In genomic region chr11:118088531-118088930, GRCh38 we compare ENCODE assay signal across 1 cellular context.
TF ChIP-seq lines count a peak whose summit lies in the region.

No MANE protein-coding gene starts in this region.

TF ChIP-seq in K562, 482 proteins besides CTCF, POLR2A, EP300 and RAD21:
- no peak for TF ChIP-seq MCM5 (IDR thresholded peaks at IDR 0.05; ENCODE audit: low read depth)
- TF ChIP-seq NR2C1 (IDR thresholded peaks at IDR 0.05): peak; percentile 52; the same call in 1 of the 2 replicates
- 0 out of 2 replicates have a peak, but pooled peaks have one; percentile 33 for TF ChIP-seq NR2C1 (tag; IDR thresholded peaks at IDR 0.05)
- no peak for TF ChIP-seq ZBTB40 (IDR thresholded peaks at IDR 0.05)
- TF ChIP-seq ZBTB40 (CRISPR knock-in tag; IDR thresholded peaks at IDR 0.05): no peak
- TF ChIP-seq NR2C2 (CRISPR knock-in tag; IDR thresholded peaks at IDR 0.05): no peak
- peak; percentile 27; the same call in 1 of the 2 replicates for TF ChIP-seq NR2C2 (tag; IDR thresholded peaks at IDR 0.05)
- no peak for TF ChIP-seq TCF7L2 (IDR thresholded peaks at IDR 0.05; ENCODE audit: low read depth, low read length)
- TF ChIP-seq STAT5B (CRISPR knock-in tag; IDR thresholded peaks at IDR 0.05): no peak
- no peak for TF ChIP-seq ARHGAP35 (IDR thresholded peaks at IDR 0.05; ENCODE audit: partially characterized antibody)
